ENCODE assay signal across 1 cellular context in genomic region chr11:134223066-134223465, GRCh38.
TF ChIP-seq lines count a peak whose summit lies in the region.

No MANE protein-coding gene starts in this region.

TF ChIP-seq in H1, 55 proteins besides CTCF, POLR2A, EP300 and RAD21:
- TF ChIP-seq RXRA (IDR thresholded peaks at IDR 0.05; ENCODE audit: insufficient read depth, low read depth, low read length) (no peak), ZNF274 (IDR thresholded peaks at IDR 0.05; ENCODE audit: borderline replicate concordance, extremely low read depth, low read length) (no peak), ASH2L (IDR thresholded peaks at IDR 0.05; ENCODE audit: low read length) (no peak), TBP (IDR thresholded peaks at IDR 0.05; ENCODE audit: low read depth, low read length) (no peak), SP4 (IDR thresholded peaks at IDR 0.05; ENCODE audit: low read length) (no peak), GABPA (IDR thresholded peaks at IDR 0.05; ENCODE audit: borderline replicate concordance, insufficient read depth, low read length) (no peak), RNF2 (IDR thresholded peaks at IDR 0.05; ENCODE audit: borderline replicate concordance, low read depth, low read length, missing control alignments, poor library complexity, severe bottlenecking) (no peak)
